19 cellular contexts compared by ENCODE assay signal in the genomic region with DNA sequence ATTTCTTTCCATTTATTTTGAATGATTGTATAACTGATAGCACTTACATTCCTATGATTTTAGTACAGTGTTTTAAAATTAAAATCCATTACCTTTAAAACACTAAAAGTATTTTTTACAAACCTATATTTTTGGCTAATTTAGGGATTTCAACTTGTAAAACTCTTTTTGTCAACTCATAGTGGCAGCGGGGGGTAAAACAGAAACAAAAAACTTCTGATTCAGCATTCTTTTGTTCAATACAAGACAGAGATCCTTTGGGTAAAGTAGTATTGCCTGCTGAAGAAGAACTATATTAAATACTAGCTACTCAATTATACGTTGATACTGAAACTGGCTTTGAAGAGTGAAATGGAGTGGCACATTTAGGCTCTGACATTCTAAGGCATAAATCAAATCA.
A peak's percentile ranks its signal among the peaks of the same experiment; 100 is the strongest.
DNase-seq lines count a peak whose midpoint lies in the region; ATAC-seq, FAIRE-seq and TF ChIP-seq lines count a peak whose summit lies in the region.
"Had no signal": no experiment of that assay in that cellular context is flagged by ENCODE, and none has a peak within 500 bp of the region (broad histone marks: within the 10 kb centered on the region; RNA-seq: fewer than 3 reads in every experiment).

No MANE protein-coding gene starts in this region.

- H3K4me1 Mint-ChIP-seq in GM23338 (peaks cover 9% of the 10 kb centered on the region), neural progenitor cell (peaks cover 5% of the 10 kb centered on the region)
- H3K4me1 Mint-ChIP-seq: B cell had no signal

- no peak overlapping the region for H3K4me2 ChIP-seq in A549
- H3K4me2 ChIP-seq in GM23338 = no peak overlapping the region
- no peak overlapping the region for H3K4me2 ChIP-seq in PC-9
- H3K4me2 ChIP-seq in neural progenitor cell = no peak overlapping the region
- H3K4me2 ChIP-seq: BLaER1 treated with 17β-estradiol and CSF1 and Interleukin-3, amounts not matched to agents 10 nM and 100 nM had no signal

- H3K27ac Mint-ChIP-seq in GM23338 (peak overlapping the region; percentile 82), neural progenitor cell (no peak overlapping the region)
- H3K27ac Mint-ChIP-seq: B cell; CD8-positive, alpha-beta T cell had no signal

- H3K27me3 Mint-ChIP-seq in GM23338 (ENCODE audit: insufficient read depth, low read depth, poor library complexity) (peaks cover 2% of the 10 kb centered on the region), neural progenitor cell (ENCODE audit: insufficient read depth, low read depth) (peaks cover 2% of the 10 kb centered on the region)
- H3K27me3 Mint-ChIP-seq: B cell had no signal

- H3K36me3 ChIP-seq in GM23338 (ENCODE audit: insufficient read depth) = no peaks in the 10 kb centered on the region
- H3K36me3 ChIP-seq in PC-9 (ENCODE audit: low read depth) = no peaks in the 10 kb centered on the region
- H3K36me3 ChIP-seq in neural progenitor cell = no peaks in the 10 kb centered on the region
- H3K36me3 ChIP-seq: BLaER1 treated with 17β-estradiol and CSF1 and Interleukin-3, amounts not matched to agents 10 nM and 100 nM had no signal

- TF ChIP-seq RAD21 in A549 (conservative IDR thresholded peaks at IDR 0.05 in 1 of 2, IDR thresholded peaks at IDR 0.05 in 1 of 2) = no peak

- H3K9me2 ChIP-seq in GM23338 (ENCODE audit: insufficient read depth) (no peaks in the 10 kb centered on the region), PC-9 (ENCODE audit: insufficient read depth) (no peaks in the 10 kb centered on the region)

- FAIRE-seq in A549 (lab: Jason Lieb, UNC) = no peak
- FAIRE-seq: GM12878, GM19239 had no signal

- H3K4me3 Mint-ChIP-seq in GM23338 = no peak overlapping the region
- no peak overlapping the region for H3K4me3 Mint-ChIP-seq in neural progenitor cell
- H3K4me3 Mint-ChIP-seq: B cell; CD8-positive, alpha-beta T cell; H9 had no signal

- CTCF ChIA-PET in A549 (lab: Yijun Ruan, JAX) = no interaction called here
- CTCF ChIA-PET in PC-9 (lab: Charles Lee) = no interaction called here

- H3K9me3 Mint-ChIP-seq in GM23338 = peaks cover 3% of the 10 kb centered on the region
- H3K9me3 Mint-ChIP-seq in neural progenitor cell = no peaks in the 10 kb centered on the region

- H3K27ac ChIP-seq in A549 (no peak overlapping the region), GM23338 (ENCODE audit: low read depth) (no peak overlapping the region), PC-9 (no peak overlapping the region), neural progenitor cell (no peak overlapping the region), dorsolateral prefrontal cortex (no peak overlapping the region)
- H3K27ac ChIP-seq: BLaER1 treated with 17β-estradiol and CSF1 and Interleukin-3, amounts not matched to agents 10 nM and 100 nM had no signal

- POLR2A ChIA-PET in A549 (lab: Yijun Ruan, JAX) (no interaction called here), PC-9 (lab: Charles Lee; ENCODE audit: unreplicated experiment) (no interaction called here)

- BruUV-seq in PC-9 (replicated peaks; lab: Mats Ljungman, UMichigan) = no TSS peak

- H2AFZ ChIP-seq in GM23338 (no peak overlapping the region), PC-9 (0 out of 2 replicates have a peak overlapping the region, but pooled peaks have one; percentile 55), neural progenitor cell (replicated peaks) (peak overlapping the region; percentile 65)

- intact Hi-C loops in PC-9 (cut with micrococcal nuclease; ENCODE audit: unreplicated experiment) = no loop called here
- intact Hi-C loops in dorsolateral prefrontal cortex (cut with DNase I) = no loop called here

- WGBS in A549 (ENCODE audit: missing lambda C conversion rate) = 3% methylated on average over 2 of the region's 2 CpGs

- TF ChIP-seq CTCF in A549 (IDR thresholded peaks at IDR 0.05) = no peak
- TF ChIP-seq CTCF in GM23338 (conservative IDR thresholded peaks at IDR 0.05; ENCODE audit: low read depth in 2 of 2) = no peak
- TF ChIP-seq CTCF in PC-9 (conservative IDR thresholded peaks at IDR 0.05) = no peak
- no peak for TF ChIP-seq CTCF in neural progenitor cell (IDR thresholded peaks at IDR 0.05)
- no peak for TF ChIP-seq CTCF in dorsolateral prefrontal cortex (IDR thresholded peaks at IDR 0.05 in 54 of 56, conservative IDR thresholded peaks at IDR 0.05 in 2 of 56; ENCODE audit: low read depth in 1 of 56, partially characterized antibody in 56 of 56)

- H3K27me3 ChIP-seq in GM23338 (ENCODE audit: insufficient read depth) (no peaks in the 10 kb centered on the region), PC-9 (ENCODE audit: insufficient read depth, low read depth) (no peaks in the 10 kb centered on the region), neural progenitor cell (no peaks in the 10 kb centered on the region), dorsolateral prefrontal cortex (peaks cover 0 to 2% (median 0%) of the 10 kb centered on the region in 45 donors)
- H3K27me3 ChIP-seq: BLaER1 treated with 17β-estradiol and CSF1 and Interleukin-3, amounts not matched to agents 10 nM and 100 nM had no signal

- H4K20me1 ChIP-seq in GM23338 (replicated peaks; ENCODE audit: insufficient read depth) (no peaks in the 10 kb centered on the region), PC-9 (ENCODE audit: insufficient read depth) (no peaks in the 10 kb centered on the region), neural progenitor cell (ENCODE audit: low read depth) (no peaks in the 10 kb centered on the region)
- H4K20me1 ChIP-seq: BLaER1 treated with 17β-estradiol and CSF1 and Interleukin-3, amounts not matched to agents 10 nM and 100 nM had no signal

- H3K4me3 ChIP-seq in A549 = no peak overlapping the region
- H3K4me3 ChIP-seq in GM23338 = no peak overlapping the region
- H3K4me3 ChIP-seq in PC-9 = no peak overlapping the region
- H3K4me3 ChIP-seq in neural progenitor cell = no peak overlapping the region
- no peak overlapping the region for H3K4me3 ChIP-seq in dorsolateral prefrontal cortex
- H3K4me3 ChIP-seq: BLaER1 treated with 17β-estradiol and CSF1 and Interleukin-3, amounts not matched to agents 10 nM and 100 nM; GM12878 had no signal

- H3K36me3 Mint-ChIP-seq in GM23338 (ENCODE audit: low read depth) (peaks cover 2% of the 10 kb centered on the region; the same call in 1 of the 3 replicates), neural progenitor cell (no peaks in the 10 kb centered on the region)
- H3K36me3 Mint-ChIP-seq: CD8-positive, alpha-beta T cell had no signal

- TF ChIP-seq POLR2A in A549 (IDR thresholded peaks at IDR 0.05; ENCODE audit: low read length) = no peak

- H3K9me3 ChIP-seq in A549 (no peaks in the 10 kb centered on the region), PC-9 (ENCODE audit: insufficient read depth, low read depth) (no peaks in the 10 kb centered on the region; the same call in 1 of the 2 replicates), neural progenitor cell (ENCODE audit: low read depth) (no peaks in the 10 kb centered on the region)
- H3K9me3 ChIP-seq: BLaER1 treated with 17β-estradiol and CSF1 and Interleukin-3, amounts not matched to agents 10 nM and 100 nM had no signal

- no peak overlapping the region for H3K9ac ChIP-seq in neural progenitor cell
- H3K9ac ChIP-seq: BLaER1 treated with 17β-estradiol and CSF1 and Interleukin-3, amounts not matched to agents 10 nM and 100 nM had no signal

- H3K4me1 ChIP-seq in A549 = no peaks in the 10 kb centered on the region
- H3K4me1 ChIP-seq in GM23338 (ENCODE audit: insufficient read depth) = peaks cover 5% of the 10 kb centered on the region; the same call in 1 of the 2 replicates
- no peaks in the 10 kb centered on the region for H3K4me1 ChIP-seq in PC-9 (replicated peaks; ENCODE audit: insufficient read depth)
- H3K4me1 ChIP-seq in neural progenitor cell = peaks cover 8% of the 10 kb centered on the region
- H3K4me1 ChIP-seq: BLaER1 treated with 17β-estradiol and CSF1 and Interleukin-3, amounts not matched to agents 10 nM and 100 nM had no signal

- DNase-seq in A549 (ENCODE audit: low read depth in 1 of 2, low spot score in 1 of 2) (no peak), GM23338 (ENCODE audit: low spot score) (peak; percentile 27), PC-9 (no peak), neural progenitor cell (ENCODE audit: low spot score) (peak; percentile 22), dorsolateral prefrontal cortex (no peak), NCI-H146 (lab: John Stamatoyannopoulos, UW) (no peak), NCI-H2196 treated with DMSO at 0.1 percent for 48 hours (lab: John Stamatoyannopoulos, UW; ENCODE audit: unreplicated experiment) (no peak)
- DNase-seq: Calu3; CD8-positive, alpha-beta T cell; DMS79 treated with DMSO at 0.1 percent for 48 hours; GF-D8; GOT3; H9; KG1 had no signal

- H3F3A ChIP-seq in GM23338 (replicated peaks; ENCODE audit: low read depth) (no peaks in the 10 kb centered on the region), PC-9 (ENCODE audit: insufficient read depth, low read depth) (no peaks in the 10 kb centered on the region), neural progenitor cell (ENCODE audit: low read depth) (no peaks in the 10 kb centered on the region)

- TF ChIP-seq EP300 in A549 (IDR thresholded peaks at IDR 0.05) = no peak

- H3K79me2 ChIP-seq in GM23338 (replicated peaks; ENCODE audit: insufficient read depth) (no peaks in the 10 kb centered on the region), PC-9 (ENCODE audit: low read depth) (no peaks in the 10 kb centered on the region), neural progenitor cell (ENCODE audit: low read depth) (no peaks in the 10 kb centered on the region)

- ATAC-seq in A549 (no peak), GM23338 (no peak), GM21381 (IDR thresholded peaks at IDR 0.05; ENCODE audit: unreplicated experiment) (no peak)
- ATAC-seq: CD8-positive, alpha-beta T cell; GM12878 had no signal

TF ChIP-seq in A549, 52 proteins besides CTCF, POLR2A, EP300 and RAD21 (continues in another document):
- TF ChIP-seq, protein P1, sequence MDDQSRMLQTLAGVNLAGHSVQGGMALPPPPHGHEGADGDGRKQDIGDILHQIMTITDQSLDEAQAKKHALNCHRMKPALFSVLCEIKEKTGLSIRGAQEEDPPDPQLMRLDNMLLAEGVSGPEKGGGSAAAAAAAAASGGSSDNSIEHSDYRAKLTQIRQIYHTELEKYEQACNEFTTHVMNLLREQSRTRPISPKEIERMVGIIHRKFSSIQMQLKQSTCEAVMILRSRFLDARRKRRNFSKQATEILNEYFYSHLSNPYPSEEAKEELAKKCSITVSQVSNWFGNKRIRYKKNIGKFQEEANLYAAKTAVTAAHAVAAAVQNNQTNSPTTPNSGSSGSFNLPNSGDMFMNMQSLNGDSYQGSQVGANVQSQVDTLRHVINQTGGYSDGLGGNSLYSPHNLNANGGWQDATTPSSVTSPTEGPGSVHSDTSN (IDR thresholded peaks at IDR 0.05) = no peak
- no peak for TF ChIP-seq ZSCAN20 (CRISPR knock-in tag; IDR thresholded peaks at IDR 0.05)

TF ChIP-seq in GM23338, 12 proteins besides CTCF, POLR2A, EP300 and RAD21 (continues in another document):
- TF ChIP-seq EZH2 (IDR thresholded peaks at IDR 0.05; ENCODE audit: low read depth, unreplicated experiment) = no peak

Comparison
In these comparisons a context has a peak if more than half of its experiments do, and no peak if none do; other contexts are left out.
1. DNase-seq: peak in GM23338 (single experiment) and neural progenitor cell (single experiment); none in A549 (0 of 2), PC-9 (0 of 2), dorsolateral prefrontal cortex (0 of 10), NCI-H146 (single experiment) and NCI-H2196 treated with DMSO at 0.1 percent for 48 hours (single experiment).